8 cellular contexts compared by ENCODE assay signal in genomic region chr5:78361226-78361993, GRCh38. TPM values are rescaled to one million over a fixed set of nuclear protein-coding genes. Genes with fewer than 3 reads are reported as not detected.
A peak's percentile ranks its signal among the peaks of the same experiment; 100 is the strongest.
DNase-seq lines count a peak whose midpoint lies in the region; ATAC-seq, FAIRE-seq and TF ChIP-seq lines count a peak whose summit lies in the region.

No MANE protein-coding gene starts in this region.

- peak in 1 of 3 donors; percentile 19 for DNase-seq in CD4-positive, CD25-positive, alpha-beta regulatory T cell
- DNase-seq in H54 (ENCODE audit: insufficient read length, low spot score) (peak; percentile 36), NCI-H460 (ENCODE audit: extremely low read depth, low read depth) (peak; percentile 13), Right ventricle myocardium superior (peak; percentile 46), occipital lobe (lab: John Stamatoyannopoulos, UW) (peak; percentile 7), activated gamma-delta T cell treated with Interleukin-2 at 50 U/mL for 16 hours (no peak)
- DNase-seq in activated T-helper 1 cell treated with anti-CD3 and anti-CD28 coated beads, Interleukin-12 subunit alpha, Interleukin-12 subunit beta, Interleukin-2, Interleukin-4 antibody, amounts not matched to agents 30 ng/mL and 10 ng/mL and 1 ng/mL, durations not matched to agents 14 hours and 24 hours and 36 hours (ENCODE audit: low spot score): peak; percentile 2

- no peaks in the 10 kb centered on the region for H3K27me3 ChIP-seq in CD4-positive, CD25-positive, alpha-beta regulatory T cell (ENCODE audit: control insufficient read depth, insufficient read depth, low read length)

- peak overlapping the region; percentile 97 to 98 (median 98) for H3K4me3 Mint-ChIP-seq in CD4-positive, CD25-positive, alpha-beta regulatory T cell
- H3K4me3 Mint-ChIP-seq in activated T-helper 1 cell treated with anti-CD3 and anti-CD28 coated beads, Interleukin-12 subunit alpha, Interleukin-12 subunit beta, Interleukin-2, Interleukin-4 antibody, amounts not matched to agents 30 ng/mL and 10 ng/mL and 1 ng/mL, durations not matched to agents 14 hours and 24 hours and 36 hours: peak overlapping the region; percentile 98

- H3K9me3 ChIP-seq in CD4-positive, CD25-positive, alpha-beta regulatory T cell (ENCODE audit: control insufficient read depth in 2 of 2, low read length in 2 of 2): no peaks in the 10 kb centered on the region

- H3K9me3 Mint-ChIP-seq in CD4-positive, CD25-positive, alpha-beta regulatory T cell: peaks cover 0 to 2% (median 0%) of the 10 kb centered on the region in 7 donors
- no peaks in the 10 kb centered on the region for H3K9me3 Mint-ChIP-seq in activated T-helper 1 cell treated with anti-CD3 and anti-CD28 coated beads, Interleukin-12 subunit alpha, Interleukin-12 subunit beta, Interleukin-2, Interleukin-4 antibody, amounts not matched to agents 30 ng/mL and 10 ng/mL and 1 ng/mL, durations not matched to agents 14 hours and 24 hours and 36 hours

- H3K27ac ChIP-seq in CD4-positive, CD25-positive, alpha-beta regulatory T cell (ENCODE audit: insufficient read depth, low read length, poor library complexity, severe bottlenecking): peak overlapping the region; percentile 83

- TF ChIP-seq POLR2A in H54 (IDR thresholded peaks at IDR 0.05; ENCODE audit: low read depth, low read length): no peak

- peaks cover 31 to 70% (median 53%) of the 10 kb centered on the region in 4 donors for H3K4me1 Mint-ChIP-seq in CD4-positive, CD25-positive, alpha-beta regulatory T cell
- H3K4me1 Mint-ChIP-seq in activated T-helper 1 cell treated with anti-CD3 and anti-CD28 coated beads, Interleukin-12 subunit alpha, Interleukin-12 subunit beta, Interleukin-2, Interleukin-4 antibody, amounts not matched to agents 30 ng/mL and 10 ng/mL and 1 ng/mL, durations not matched to agents 14 hours and 24 hours and 36 hours (ENCODE audit: low read depth): peaks cover 32% of the 10 kb centered on the region

- peak; percentile 23 for FAIRE-seq in H54 (lab: Jason Lieb, UNC)

- H3K36me3 Mint-ChIP-seq in CD4-positive, CD25-positive, alpha-beta regulatory T cell: no peaks in the 10 kb centered on the region
- H3K36me3 Mint-ChIP-seq in activated T-helper 1 cell treated with anti-CD3 and anti-CD28 coated beads, Interleukin-12 subunit alpha, Interleukin-12 subunit beta, Interleukin-2, Interleukin-4 antibody, amounts not matched to agents 30 ng/mL and 10 ng/mL and 1 ng/mL, durations not matched to agents 14 hours and 24 hours and 36 hours (ENCODE audit: low read depth): peaks cover 10% of the 10 kb centered on the region

- peak overlapping the region; percentile 86 for H3K4me3 ChIP-seq in CD4-positive, CD25-positive, alpha-beta regulatory T cell (ENCODE audit: low read depth, low read length)

- H3K36me3 ChIP-seq in CD4-positive, CD25-positive, alpha-beta regulatory T cell (ENCODE audit: control insufficient read depth, insufficient read depth, low read length): no peaks in the 10 kb centered on the region

- H3K4me1 ChIP-seq in CD4-positive, CD25-positive, alpha-beta regulatory T cell (ENCODE audit: control insufficient read depth, insufficient read depth, low read length, poor library complexity, severe bottlenecking): peaks cover 29% of the 10 kb centered on the region

- H3K27ac Mint-ChIP-seq in CD4-positive, CD25-positive, alpha-beta regulatory T cell: peak overlapping the region; percentile 59 to 97 (median 95)
- peak overlapping the region; percentile 85 for H3K27ac Mint-ChIP-seq in activated T-helper 1 cell treated with anti-CD3 and anti-CD28 coated beads, Interleukin-12 subunit alpha, Interleukin-12 subunit beta, Interleukin-2, Interleukin-4 antibody, amounts not matched to agents 30 ng/mL and 10 ng/mL and 1 ng/mL, durations not matched to agents 14 hours and 24 hours and 36 hours

- H3K27me3 Mint-ChIP-seq in CD4-positive, CD25-positive, alpha-beta regulatory T cell: no peaks in the 10 kb centered on the region
- H3K27me3 Mint-ChIP-seq in activated T-helper 1 cell treated with anti-CD3 and anti-CD28 coated beads, Interleukin-12 subunit alpha, Interleukin-12 subunit beta, Interleukin-2, Interleukin-4 antibody, amounts not matched to agents 30 ng/mL and 10 ng/mL and 1 ng/mL, durations not matched to agents 14 hours and 24 hours and 36 hours (ENCODE audit: insufficient read depth): no peaks in the 10 kb centered on the region

- ATAC-seq in CD4-positive, CD25-positive, alpha-beta regulatory T cell (ENCODE audit: low read depth in 2 of 2): no peak
- peak; percentile 28 for ATAC-seq in Right ventricle myocardium superior (ENCODE audit: poor library complexity)
- no peak for ATAC-seq in HG02798 (IDR thresholded peaks at IDR 0.05; ENCODE audit: poor library complexity, unreplicated experiment)

- intact Hi-C loops in activated T-helper 1 cell treated with anti-CD3 and anti-CD28 coated beads, Interleukin-12 subunit alpha, Interleukin-12 subunit beta, Interleukin-2, Interleukin-4 antibody, amounts not matched to agents 30 ng/mL and 10 ng/mL and 1 ng/mL, durations not matched to agents 14 hours and 24 hours and 36 hours (cut with micrococcal nuclease): loop anchor here (2.0 to 5.0 kb wide), 5 partner anchors 43 to 873 kb away; partner anchors contain the start of genes ARSB and WDR41
- intact Hi-C loops in Right ventricle myocardium superior (cut with DNase I): loop anchor here (2.0 kb wide), 1 partner anchor 67 kb away; the partner anchor contains the start of gene AP3B1

RNA-seq across cellular contexts. Expression of gene SCAMP1, which starts 1.0 kb away (rescaled TPM):
- 22.1 TPM for total RNA-seq in CD4-positive, CD25-positive, alpha-beta regulatory T cell
- 10 to 100 TPM; 37.4 to 44.8 (median 42.7) TPM for polyA plus RNA-seq in CD4-positive, CD25-positive, alpha-beta regulatory T cell
- 37.5 and 38.1 TPM in 2 replicates for total RNA-seq in NCI-H460 (2014; rRNA removed; shearing (Covaris generic))
- 16.8 and 24.3 TPM in 2 replicates for polyA plus RNA-seq in NCI-H460 (2014; cell fraction: nucleus; rRNA removed)
- 21.3 and 21.7 TPM in 2 replicates for total RNA-seq in activated T-helper 1 cell treated with anti-CD3 and anti-CD28 coated beads, Interleukin-12 subunit alpha, Interleukin-12 subunit beta, Interleukin-2, Interleukin-4 antibody, amounts not matched to agents 30 ng/mL and 10 ng/mL and 1 ng/mL, durations not matched to agents 14 hours and 24 hours and 36 hours
- total RNA-seq in Right ventricle myocardium superior: 25.9 TPM
- total RNA-seq in occipital lobe: 373 TPM
